14 cellular contexts compared by ENCODE assay signal in genomic region chr18:63257453-63257852, GRCh38.
DNase-seq lines count a peak whose midpoint lies in the region; ATAC-seq and TF ChIP-seq lines count a peak whose summit lies in the region.
"Had no signal": no experiment of that assay in that cellular context is flagged by ENCODE, and none has a peak within 500 bp of the region (broad histone marks: within the 10 kb centered on the region; RNA-seq: fewer than 3 reads in every experiment).

No MANE protein-coding gene starts in this region.

- H3K18ac ChIP-seq in trophoblast cell (ENCODE audit: low read length), result no peak overlapping the region

- TF ChIP-seq CTCF in gastroesophageal sphincter (IDR thresholded peaks at IDR 0.05), result no peak

- H3K27me3 Mint-ChIP-seq in activated T-cell treated with anti-CD3 and anti-CD28 coated beads, Interleukin-2, amount 50 U/mL, for 4 hours (ENCODE audit: low read depth), result no peaks in the 10 kb centered on the region
- no peaks in the 10 kb centered on the region for H3K27me3 Mint-ChIP-seq in activated naive CD8-positive, alpha-beta T cell treated with anti-CD3 and anti-CD28 coated beads, Interleukin-2, amount 10 ng/mL, durations not matched to agents 7 days and 5 days
- no peaks in the 10 kb centered on the region for H3K27me3 Mint-ChIP-seq in stimulated activated memory B cell treated with anti-CD40 and anti-IgM and Interleukin-4, amounts not matched to agents 10 μg/mL and 1 μg/mL and 100 μg/mL, for 72 hours
- H3K27me3 Mint-ChIP-seq: brain had no signal

- H3K23ac ChIP-seq in trophoblast cell (ENCODE audit: low read length), result no peak overlapping the region

- H3K4me3 ChIP-seq in trophoblast cell (ENCODE audit: low read depth, low read length) (no peak overlapping the region), gastroesophageal sphincter (no peak overlapping the region)
- H3K4me3 ChIP-seq: prostate gland had no signal

- no peak overlapping the region for H3K9ac ChIP-seq in trophoblast cell (ENCODE audit: low read length)

- H3K4me3 Mint-ChIP-seq in activated T-cell treated with anti-CD3 and anti-CD28 coated beads, Interleukin-2, amount 50 U/mL, for 4 hours, result peak overlapping the region; percentile 50
- H3K4me3 Mint-ChIP-seq in activated naive CD8-positive, alpha-beta T cell treated with anti-CD3 and anti-CD28 coated beads, Interleukin-2, amount 10 ng/mL, durations not matched to agents 7 days and 5 days, result no peak overlapping the region
- H3K4me3 Mint-ChIP-seq in stimulated activated memory B cell treated with anti-CD40 and anti-IgM and Interleukin-4, amounts not matched to agents 10 μg/mL and 1 μg/mL and 100 μg/mL, for 72 hours, result peak overlapping the region; percentile 49
- H3K4me3 Mint-ChIP-seq: brain had no signal

- TF ChIP-seq EP300 in gastroesophageal sphincter (IDR thresholded peaks at IDR 0.05), result no peak

- H4K12ac ChIP-seq in trophoblast cell (ENCODE audit: low read depth, low read length), result no peak overlapping the region

- ATAC-seq in activated T-cell treated with anti-CD3 and anti-CD28 coated beads, Interleukin-2, amount 50 U/mL, for 4 hours, result no peak
- ATAC-seq in HG03432 (IDR thresholded peaks at IDR 0.05; ENCODE audit: unreplicated experiment), result peak; percentile 35
- no peak for ATAC-seq in activated naive CD8-positive, alpha-beta T cell treated with anti-CD3 and anti-CD28 coated beads, Interleukin-2, amount 10 ng/mL, durations not matched to agents 7 days and 5 days (ENCODE audit: low read depth)
- ATAC-seq in stimulated activated memory B cell treated with anti-CD40 and anti-IgM and Interleukin-4, amounts not matched to agents 10 μg/mL and 1 μg/mL and 100 μg/mL, for 72 hours, result no peak
- no peak for ATAC-seq in gastroesophageal sphincter

- no peak for DNase-seq in activated T-cell treated with anti-CD3 and anti-CD28 coated beads, Interleukin-2, amount 50 U/mL, for 4 hours
- DNase-seq in activated T-cell treated with anti-CD3 and anti-CD28 coated beads, Interleukin-2, amount 50 U/mL, for 1 hour, result no peak
- DNase-seq in activated naive CD8-positive, alpha-beta T cell treated with anti-CD3 and anti-CD28 coated beads, Interleukin-2, amount 10 ng/mL, durations not matched to agents 7 days and 5 days, result no peak
- no peak for DNase-seq in trophoblast cell
- no peak for DNase-seq in NCI-H1092 (lab: John Stamatoyannopoulos, UW)
- DNase-seq: DMS 273 treated with DMSO at 0.1 percent for 48 hours; effector memory CD4-positive, alpha-beta T cell; NCI-H2029 treated with DMSO at 0.1 percent for 48 hours had no signal

- H3K4ac ChIP-seq in trophoblast cell (ENCODE audit: low read depth, low read length), result no peak overlapping the region

- H3K79me2 ChIP-seq in trophoblast cell (ENCODE audit: control insufficient read depth, insufficient read depth, low read length, poor library complexity), result no peaks in the 10 kb centered on the region

- H3K4me1 ChIP-seq in trophoblast cell (ENCODE audit: control insufficient read depth in 1 of 2, insufficient read depth in 2 of 2, low read length in 2 of 2) (peaks cover 7 to 8% of the 10 kb centered on the region in 2 experiments), gastroesophageal sphincter (peaks cover 6 to 78% (median 10%) of the 10 kb centered on the region in 3 donors)

- H4K8ac ChIP-seq in trophoblast cell (ENCODE audit: low read depth, low read length), result no peak overlapping the region

- H3K9me3 ChIP-seq in trophoblast cell (ENCODE audit: insufficient read depth, low read depth, low read length) (peaks cover 2% of the 10 kb centered on the region), gastroesophageal sphincter (no peaks in the 10 kb centered on the region)
- H3K9me3 ChIP-seq: prostate gland had no signal

- H3K79me1 ChIP-seq in trophoblast cell (ENCODE audit: low read length), result no peaks in the 10 kb centered on the region

- H3K27ac ChIP-seq in trophoblast cell (ENCODE audit: low read depth, low read length) (no peak overlapping the region), gastroesophageal sphincter (peak overlapping the region in 2 of 4 donors; percentile 79 to 86)
- H3K27ac ChIP-seq: VCaP had no signal

- H3K36me3 ChIP-seq in trophoblast cell (ENCODE audit: control insufficient read depth in 1 of 2, insufficient read depth in 2 of 2, low read length in 2 of 2), result no peaks in the 10 kb centered on the region
- H3K36me3 ChIP-seq in gastroesophageal sphincter, result no peaks in the 10 kb centered on the region
- H3K36me3 ChIP-seq: prostate gland had no signal

- no peak overlapping the region for H4K91ac ChIP-seq in trophoblast cell (ENCODE audit: low read depth, low read length)

- H3K4me1 Mint-ChIP-seq in activated T-cell treated with anti-CD3 and anti-CD28 coated beads, Interleukin-2, amount 50 U/mL, for 4 hours (ENCODE audit: low read depth), result peaks cover 82% of the 10 kb centered on the region
- H3K4me1 Mint-ChIP-seq in activated naive CD8-positive, alpha-beta T cell treated with anti-CD3 and anti-CD28 coated beads, Interleukin-2, amount 10 ng/mL, durations not matched to agents 7 days and 5 days, result peaks cover 66% of the 10 kb centered on the region
- peaks cover 68% of the 10 kb centered on the region for H3K4me1 Mint-ChIP-seq in stimulated activated memory B cell treated with anti-CD40 and anti-IgM and Interleukin-4, amounts not matched to agents 10 μg/mL and 1 μg/mL and 100 μg/mL, for 72 hours

- no peak overlapping the region for H2AK5ac ChIP-seq in trophoblast cell (ENCODE audit: low read length)

- no peaks in the 10 kb centered on the region for H3K27me3 ChIP-seq in trophoblast cell (ENCODE audit: insufficient read depth, low read length)
- no peaks in the 10 kb centered on the region for H3K27me3 ChIP-seq in gastroesophageal sphincter

- no peak overlapping the region for H2BK12ac ChIP-seq in trophoblast cell (ENCODE audit: low read length)

- H3K14ac ChIP-seq in trophoblast cell (ENCODE audit: low read length), result no peak overlapping the region

- POLR2A ChIA-PET in activated naive CD8-positive, alpha-beta T cell treated with anti-CD3 and anti-CD28 coated beads, Interleukin-2, amount 10 ng/mL, durations not matched to agents 7 days and 5 days (lab: Charles Lee), result interaction anchor here (1.6 kb wide), 1 partner anchor 51 kb away, joined by 4 read pairs; no protein-coding TSS in a partner anchor

- no CpG with 5 or more reads among the region's 5 CpGs for WGBS in trophoblast cell (ENCODE audit: extremely low coverage, insufficient coverage, insufficient read length)
- WGBS in gastroesophageal sphincter (ENCODE audit: low coverage in 1 of 2), 2 donors, result 31 to 69% methylated on average over 5 of the region's 5 CpGs

- no peak for TF ChIP-seq POLR2A in gastroesophageal sphincter (IDR thresholded peaks at IDR 0.05)

- no peak overlapping the region for H2BK120ac ChIP-seq in trophoblast cell (ENCODE audit: insufficient read depth, low read length, poor library complexity)

- H3K4me2 ChIP-seq in trophoblast cell (ENCODE audit: low read length), result no peak overlapping the region

- H3K9me3 Mint-ChIP-seq in activated T-cell treated with anti-CD3 and anti-CD28 coated beads, Interleukin-2, amount 50 U/mL, for 4 hours, result peaks cover 2% of the 10 kb centered on the region
- H3K9me3 Mint-ChIP-seq in activated naive CD8-positive, alpha-beta T cell treated with anti-CD3 and anti-CD28 coated beads, Interleukin-2, amount 10 ng/mL, durations not matched to agents 7 days and 5 days, result peaks cover 4% of the 10 kb centered on the region
- peaks cover 3% of the 10 kb centered on the region for H3K9me3 Mint-ChIP-seq in stimulated activated memory B cell treated with anti-CD40 and anti-IgM and Interleukin-4, amounts not matched to agents 10 μg/mL and 1 μg/mL and 100 μg/mL, for 72 hours

- H3K27ac Mint-ChIP-seq in activated naive CD8-positive, alpha-beta T cell treated with anti-CD3 and anti-CD28 coated beads, Interleukin-2, amount 10 ng/mL, durations not matched to agents 7 days and 5 days, result peak overlapping the region; percentile 32
- H3K27ac Mint-ChIP-seq in stimulated activated memory B cell treated with anti-CD40 and anti-IgM and Interleukin-4, amounts not matched to agents 10 μg/mL and 1 μg/mL and 100 μg/mL, for 72 hours, result peak overlapping the region; percentile 74

- H2AFZ ChIP-seq in trophoblast cell (ENCODE audit: insufficient read depth, low read length, poor library complexity), result no peak overlapping the region

- H2BK5ac ChIP-seq in trophoblast cell (ENCODE audit: low read depth, low read length, poor library complexity), result no peak overlapping the region

- peaks cover 56% of the 10 kb centered on the region for H3K36me3 Mint-ChIP-seq in activated T-cell treated with anti-CD3 and anti-CD28 coated beads, Interleukin-2, amount 50 U/mL, for 4 hours (ENCODE audit: insufficient read depth)
- H3K36me3 Mint-ChIP-seq in activated naive CD8-positive, alpha-beta T cell treated with anti-CD3 and anti-CD28 coated beads, Interleukin-2, amount 10 ng/mL, durations not matched to agents 7 days and 5 days, result peaks cover 72% of the 10 kb centered on the region
- H3K36me3 Mint-ChIP-seq in stimulated activated memory B cell treated with anti-CD40 and anti-IgM and Interleukin-4, amounts not matched to agents 10 μg/mL and 1 μg/mL and 100 μg/mL, for 72 hours, result peaks cover 77% of the 10 kb centered on the region
